Comparison of ENCODE assay signal across 21 cellular contexts in the genomic region with DNA sequence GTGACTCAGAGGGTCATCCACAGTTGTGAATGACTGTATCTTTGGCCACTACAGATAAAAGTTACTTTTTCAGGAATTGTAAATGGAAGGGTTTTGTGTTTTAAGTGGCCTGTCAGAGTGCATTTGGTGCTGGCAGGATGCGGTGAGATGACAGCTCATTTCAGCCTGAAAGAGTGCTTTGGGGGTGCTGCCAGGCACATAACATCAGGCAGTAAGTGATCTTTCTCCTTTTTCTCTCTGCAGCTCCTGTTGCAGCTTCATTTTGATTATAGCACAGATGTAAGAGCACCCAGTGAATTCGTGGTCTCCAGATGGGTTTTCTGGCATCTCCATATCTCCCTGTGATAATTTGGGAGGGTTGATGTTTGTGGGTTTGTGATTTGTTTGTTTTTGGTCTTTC. TPM values are rescaled to one million over a fixed set of nuclear protein-coding genes. Genes with fewer than 3 reads are reported as not detected.
"Had no signal": no experiment of that assay in that cellular context is flagged by ENCODE, and none has a peak within 500 bp of the region (broad histone marks: within the 10 kb centered on the region; RNA-seq: fewer than 3 reads in every experiment).

No MANE protein-coding gene starts in this region.

- H3K4me3 ChIP-seq: cardiac muscle cell, psoas muscle, skin epidermis, tibial artery had no signal

- DNase-seq: activated CD4-positive, alpha-beta memory T cell treated with anti-CD3 and anti-CD28 coated beads for 36 hours; activated CD4-positive, alpha-beta T cell treated with anti-CD3 and anti-CD28 coated beads for 48 hours; activated effector memory CD4-positive, alpha-beta T cell treated with anti-CD3 and anti-CD28 coated beads, Interleukin-2, amount 50 U/mL, for 16 hours; activated naive CD4-positive, alpha-beta T cell treated with anti-CD3 and anti-CD28 coated beads, Interleukin-2, amount 10 ng/mL, durations not matched to agents 7 days and 5 days; cortex of kidney; foreskin melanocyte; glutamatergic neuron; hippocampal formation; midbrain; psoas muscle; right cardiac atrium; stimulated activated CD4-positive, alpha-beta T cell treated with anti-CD3 and anti-CD28 coated beads, Interleukin-1b, Interleukin-23, amount 100 ng/mL, for 48 hours; substantia nigra; tibial artery had no signal

- H3K4me3 Mint-ChIP-seq: activated CD4-positive, alpha-beta memory T cell treated with anti-CD3 and anti-CD28 coated beads for 36 hours; activated naive CD4-positive, alpha-beta T cell treated with anti-CD3 and anti-CD28 coated beads, Interleukin-2, amount 10 ng/mL, durations not matched to agents 7 days and 5 days; natural killer cell treated with Interleukin-12 subunit alpha and Interleukin-12 subunit beta and Interleukin-15 and Interleukin-18, amount 100 ng/mL, for 72 hours; stimulated activated naive CD8-positive, alpha-beta T cell treated with anti-CD3 and anti-CD28 coated beads, Interleukin-15, Interleukin-2, amounts not matched to agents 100 ng/mL and 50 ng/mL, for 24 hours had no signal

- H3K4me1 ChIP-seq: psoas muscle, tibial artery had no signal

- H3K9me3 ChIP-seq: psoas muscle, tibial artery had no signal

- H3K36me3 Mint-ChIP-seq: activated CD4-positive, alpha-beta memory T cell treated with anti-CD3 and anti-CD28 coated beads for 36 hours; activated naive CD4-positive, alpha-beta T cell treated with anti-CD3 and anti-CD28 coated beads, Interleukin-2, amount 10 ng/mL, durations not matched to agents 7 days and 5 days; natural killer cell treated with Interleukin-12 subunit alpha and Interleukin-12 subunit beta and Interleukin-15 and Interleukin-18, amount 100 ng/mL, for 72 hours had no signal

- H3K36me3 ChIP-seq: cardiac muscle cell, tibial artery had no signal

- H3K27ac ChIP-seq: cardiac muscle cell, psoas muscle, skin epidermis, tibial artery had no signal

- H3K9me3 Mint-ChIP-seq: activated CD4-positive, alpha-beta memory T cell treated with anti-CD3 and anti-CD28 coated beads for 36 hours; activated naive CD4-positive, alpha-beta T cell treated with anti-CD3 and anti-CD28 coated beads, Interleukin-2, amount 10 ng/mL, durations not matched to agents 7 days and 5 days; natural killer cell treated with Interleukin-12 subunit alpha and Interleukin-12 subunit beta and Interleukin-15 and Interleukin-18, amount 100 ng/mL, for 72 hours; stimulated activated naive CD8-positive, alpha-beta T cell treated with anti-CD3 and anti-CD28 coated beads, Interleukin-15, Interleukin-2, amounts not matched to agents 100 ng/mL and 50 ng/mL, for 24 hours had no signal

- ATAC-seq: natural killer cell treated with Interleukin-12 subunit alpha and Interleukin-12 subunit beta and Interleukin-15 and Interleukin-18, amount 100 ng/mL, for 72 hours; psoas muscle; right cardiac atrium had no signal

- H3K4me1 Mint-ChIP-seq: activated naive CD4-positive, alpha-beta T cell treated with anti-CD3 and anti-CD28 coated beads, Interleukin-2, amount 10 ng/mL, durations not matched to agents 7 days and 5 days had no signal

RNA-seq across cellular contexts. Expression of a gene that starts 14.8 kb away (rescaled TPM):
- total RNA-seq: activated CD4-positive, alpha-beta memory T cell treated with anti-CD3 and anti-CD28 coated beads for 36 hours; epithelial cell of proximal tubule; liver; natural killer cell treated with Interleukin-12 subunit alpha and Interleukin-12 subunit beta and Interleukin-15 and Interleukin-18, amount 100 ng/mL, for 72 hours; osteocyte had no signal
